2 cellular contexts compared by ENCODE assay signal in genomic region chr20:20525214-20525613, GRCh38.
A peak's percentile ranks its signal among the peaks of the same experiment; 100 is the strongest.
TF ChIP-seq lines count a peak whose summit lies in the region.

No MANE protein-coding gene starts in this region.

TF ChIP-seq in liver, 16 proteins besides CTCF, POLR2A, EP300 and RAD21 (continued from another document):
- TF ChIP-seq ZBTB33 (IDR thresholded peaks at IDR 0.05) (no peak), HNF4G (IDR thresholded peaks at IDR 0.05) (peak; percentile 52), ATF3 (IDR thresholded peaks at IDR 0.05) (peak; percentile 73), HNF4A (conservative IDR thresholded peaks at IDR 0.05) (peak; percentile 63 to 90), REST (IDR thresholded peaks at IDR 0.05) (no peak)

TF ChIP-seq in HepG2, 621 proteins besides CTCF, POLR2A, EP300 and RAD21 (continued from another document):
- no peak for TF ChIP-seq ZBTB4 (CRISPR knock-in tag; IDR thresholded peaks at IDR 0.05; ENCODE audit: borderline replicate concordance)
- TF ChIP-seq FOSL2 (CRISPR knock-in tag; IDR thresholded peaks at IDR 0.05), result no peak
- no peak for TF ChIP-seq JUND (CRISPR knock-in tag; IDR thresholded peaks at IDR 0.05)
- TF ChIP-seq KDM5A (IDR thresholded peaks at IDR 0.05; ENCODE audit: borderline replicate concordance, low read length), result no peak
TF ChIP-seq in HepG2: peak in this region for 0.
